1 cellular context compared by ENCODE assay signal in genomic region chr5:50691399-50692016, GRCh38.
TF ChIP-seq lines count a peak whose summit lies in the region.

No MANE protein-coding gene starts in this region.

TF ChIP-seq in SK-N-SH, 30 proteins besides CTCF, POLR2A, EP300 and RAD21 (continued from another document):
- no peak for TF ChIP-seq EZH2phosphoT487 (IDR thresholded peaks at IDR 0.05; ENCODE audit: borderline replicate concordance, low read depth)
- TF ChIP-seq, protein P1, sequence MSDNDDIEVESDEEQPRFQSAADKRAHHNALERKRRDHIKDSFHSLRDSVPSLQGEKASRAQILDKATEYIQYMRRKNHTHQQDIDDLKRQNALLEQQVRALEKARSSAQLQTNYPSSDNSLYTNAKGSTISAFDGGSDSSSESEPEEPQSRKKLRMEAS (IDR thresholded peaks at IDR 0.05; ENCODE audit: low read depth) = no peak
